Comparison of ENCODE assay signal across 10 cellular contexts in genomic region chr10:43863859-43864591, GRCh38.
DNase-seq lines count a peak whose midpoint lies in the region; ATAC-seq and TF ChIP-seq lines count a peak whose summit lies in the region.
"Had no signal": no experiment of that assay in that cellular context is flagged by ENCODE, and none has a peak within 500 bp of the region (broad histone marks: within the 10 kb centered on the region; RNA-seq: fewer than 3 reads in every experiment).

No MANE protein-coding gene starts in this region.

- no peak overlapping the region for H3K4me3 Mint-ChIP-seq in Calu3 (ENCODE audit: low read depth, unreplicated experiment)
- H3K4me3 Mint-ChIP-seq in WTC11: no peak overlapping the region
- H3K4me3 Mint-ChIP-seq: naive B cell had no signal

- peak; percentile 13 for DNase-seq in Calu3
- no peak for DNase-seq in WTC11 (ENCODE audit: low spot score)
- peak; percentile 67 for DNase-seq in glomerular visceral epithelial cell (ENCODE audit: extremely low spot score)
- no peak for DNase-seq in NCI-H2029 treated with DMSO at 0.1 percent for 48 hours (lab: John Stamatoyannopoulos, UW)
- no peak for DNase-seq in nucleus accumbens (lab: John Stamatoyannopoulos, UW)
- DNase-seq: effector memory CD4-positive, alpha-beta T cell; naive B cell had no signal

- peaks cover 7% of the 10 kb centered on the region for H3K4me1 Mint-ChIP-seq in Calu3 (ENCODE audit: low read depth, unreplicated experiment)
- 0 out of 2 replicates have a peak, but pooled peaks cover 3% of the 10 kb centered on the region for H3K4me1 Mint-ChIP-seq in WTC11
- H3K4me1 Mint-ChIP-seq: naive B cell had no signal

- no peaks in the 10 kb centered on the region for H3K36me3 ChIP-seq in parathyroid adenoma (ENCODE audit: control insufficient read depth, insufficient read depth, low read length)

- H3K27ac Mint-ChIP-seq in Calu3 (ENCODE audit: unreplicated experiment) (no peak overlapping the region), WTC11 (no peak overlapping the region)
- H3K27ac Mint-ChIP-seq: naive B cell had no signal

- peak overlapping the region; percentile 55 for H3K27ac ChIP-seq in parathyroid adenoma

- ATAC-seq in WTC11: no peak
- ATAC-seq in GM21515 (IDR thresholded peaks at IDR 0.05; ENCODE audit: unreplicated experiment): no peak
- ATAC-seq in HG02759 (IDR thresholded peaks at IDR 0.05; ENCODE audit: unreplicated experiment): no peak

- no peaks in the 10 kb centered on the region for H3K79me2 ChIP-seq in parathyroid adenoma

- CTCF ChIA-PET in Calu3 (lab: Charles Lee): interaction anchor here (0.7 kb wide), 2 partner anchors 33 to 1009 kb away, joined by 3 read pairs; no protein-coding TSS in a partner anchor
- CTCF ChIA-PET in WTC11 (lab: Charles Lee): interaction anchor here (1.4 kb wide), 1 partner anchor 174 kb away, joined by 4 read pairs; no protein-coding TSS in a partner anchor

- H3K9me3 Mint-ChIP-seq in Calu3 (ENCODE audit: low read depth, unreplicated experiment) (peaks cover 2% of the 10 kb centered on the region), WTC11 (0 out of 2 replicates have a peak, but pooled peaks cover 3% of the 10 kb centered on the region)

- no peak overlapping the region for H3K4me2 ChIP-seq in parathyroid adenoma (ENCODE audit: low read length)

- H3K27me3 Mint-ChIP-seq in Calu3 (ENCODE audit: unreplicated experiment) (peaks cover 18% of the 10 kb centered on the region), WTC11 (ENCODE audit: low read depth) (no peaks in the 10 kb centered on the region)

- H3K4me3 ChIP-seq in parathyroid adenoma (ENCODE audit: low read depth, low read length): no peak overlapping the region

- H3K27me3 ChIP-seq in parathyroid adenoma (ENCODE audit: control insufficient read depth, insufficient read depth, low read length): no peaks in the 10 kb centered on the region

- no TSS peak for BruUV-seq in Calu3 (replicated peaks; lab: Mats Ljungman, UMichigan)

- intact Hi-C loops in Calu3 (cut with micrococcal nuclease; ENCODE audit: unreplicated experiment): loop anchor here (10.0 kb wide), 1 partner anchor 1001 kb away; no protein-coding TSS in a partner anchor

- H2AFZ ChIP-seq in parathyroid adenoma: no peak overlapping the region

- no peaks in the 10 kb centered on the region for H3K36me3 Mint-ChIP-seq in Calu3 (ENCODE audit: insufficient read depth, unreplicated experiment)
- no peaks in the 10 kb centered on the region for H3K36me3 Mint-ChIP-seq in WTC11
- H3K36me3 Mint-ChIP-seq: naive B cell had no signal

- no peak overlapping the region for H3K9ac ChIP-seq in parathyroid adenoma

- no peaks in the 10 kb centered on the region for H3K4me1 ChIP-seq in parathyroid adenoma

- H3K9me3 ChIP-seq in parathyroid adenoma (ENCODE audit: control insufficient read depth, low read length): no peaks in the 10 kb centered on the region

- TF ChIP-seq CTCF in Calu3 (IDR thresholded peaks at IDR 0.05; ENCODE audit: unreplicated experiment) (no peak), WTC11 (IDR thresholded peaks at IDR 0.05) (no peak), parathyroid adenoma (IDR thresholded peaks at IDR 0.05) (no peak)

- POLR2A ChIA-PET in WTC11 (lab: Charles Lee): no interaction called here

TF ChIP-seq in WTC11, 78 proteins besides CTCF, POLR2A, EP300 and RAD21:
- TF ChIP-seq GABPB1 (CRISPR knock-in tag; IDR thresholded peaks at IDR 0.05) (peak; percentile 51), SMAD3 (CRISPR knock-in tag; IDR thresholded peaks at IDR 0.05; ENCODE audit: borderline replicate concordance) (no peak)
- TF ChIP-seq, protein P1, sequence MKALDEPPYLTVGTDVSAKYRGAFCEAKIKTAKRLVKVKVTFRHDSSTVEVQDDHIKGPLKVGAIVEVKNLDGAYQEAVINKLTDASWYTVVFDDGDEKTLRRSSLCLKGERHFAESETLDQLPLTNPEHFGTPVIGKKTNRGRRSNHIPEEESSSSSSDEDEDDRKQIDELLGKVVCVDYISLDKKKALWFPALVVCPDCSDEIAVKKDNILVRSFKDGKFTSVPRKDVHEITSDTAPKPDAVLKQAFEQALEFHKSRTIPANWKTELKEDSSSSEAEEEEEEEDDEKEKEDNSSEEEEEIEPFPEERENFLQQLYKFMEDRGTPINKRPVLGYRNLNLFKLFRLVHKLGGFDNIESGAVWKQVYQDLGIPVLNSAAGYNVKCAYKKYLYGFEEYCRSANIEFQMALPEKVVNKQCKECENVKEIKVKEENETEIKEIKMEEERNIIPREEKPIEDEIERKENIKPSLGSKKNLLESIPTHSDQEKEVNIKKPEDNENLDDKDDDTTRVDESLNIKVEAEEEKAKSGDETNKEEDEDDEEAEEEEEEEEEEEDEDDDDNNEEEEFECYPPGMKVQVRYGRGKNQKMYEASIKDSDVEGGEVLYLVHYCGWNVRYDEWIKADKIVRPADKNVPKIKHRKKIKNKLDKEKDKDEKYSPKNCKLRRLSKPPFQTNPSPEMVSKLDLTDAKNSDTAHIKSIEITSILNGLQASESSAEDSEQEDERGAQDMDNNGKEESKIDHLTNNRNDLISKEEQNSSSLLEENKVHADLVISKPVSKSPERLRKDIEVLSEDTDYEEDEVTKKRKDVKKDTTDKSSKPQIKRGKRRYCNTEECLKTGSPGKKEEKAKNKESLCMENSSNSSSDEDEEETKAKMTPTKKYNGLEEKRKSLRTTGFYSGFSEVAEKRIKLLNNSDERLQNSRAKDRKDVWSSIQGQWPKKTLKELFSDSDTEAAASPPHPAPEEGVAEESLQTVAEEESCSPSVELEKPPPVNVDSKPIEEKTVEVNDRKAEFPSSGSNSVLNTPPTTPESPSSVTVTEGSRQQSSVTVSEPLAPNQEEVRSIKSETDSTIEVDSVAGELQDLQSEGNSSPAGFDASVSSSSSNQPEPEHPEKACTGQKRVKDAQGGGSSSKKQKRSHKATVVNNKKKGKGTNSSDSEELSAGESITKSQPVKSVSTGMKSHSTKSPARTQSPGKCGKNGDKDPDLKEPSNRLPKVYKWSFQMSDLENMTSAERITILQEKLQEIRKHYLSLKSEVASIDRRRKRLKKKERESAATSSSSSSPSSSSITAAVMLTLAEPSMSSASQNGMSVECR (CRISPR knock-in tag; IDR thresholded peaks at IDR 0.05; ENCODE audit: borderline replicate concordance): no peak

Comparison
In these comparisons a context has a peak if more than half of its experiments do, and no peak if none do; other contexts are left out.
1. DNase-seq: peak in Calu3 (single experiment) and glomerular visceral epithelial cell (single experiment); none in WTC11 (single experiment), NCI-H2029 treated with DMSO at 0.1 percent for 48 hours (single experiment) and nucleus accumbens (0 of 56).